In genomic region chr1:168342572-168343280, GRCh38 we compare ENCODE assay signal across 8 cellular contexts.
DNase-seq lines count a peak whose midpoint lies in the region; ATAC-seq and TF ChIP-seq lines count a peak whose summit lies in the region.

No MANE protein-coding gene starts in this region.

- H3K36me3 ChIP-seq in KMS-11 (ENCODE audit: insufficient read depth) (no peaks in the 10 kb centered on the region), Panc1 (ENCODE audit: control insufficient read depth, insufficient read depth, low read length) (no peaks in the 10 kb centered on the region)

- no TSS peak for BruUV-seq in Panc1 (replicated peaks; lab: Mats Ljungman, UMichigan)

- peak; percentile 91 for ATAC-seq in GM21717 (IDR thresholded peaks at IDR 0.05; ENCODE audit: unreplicated experiment)
- ATAC-seq in Panc1 = peak; percentile 97
- ATAC-seq in natural killer cell = peak; percentile 94 to 96 (median 95)
- ATAC-seq in stimulated activated naive B cell treated with anti-CD40 and anti-IgM and Interleukin-4, amounts not matched to agents 10 μg/mL and 1 μg/mL and 100 μg/mL, for 72 hours (replicated peaks) = peak; percentile 99 to 100

- H3K27ac Mint-ChIP-seq in natural killer cell = peak overlapping the region; percentile 67 to 85
- H3K27ac Mint-ChIP-seq in stimulated activated naive B cell treated with anti-CD40 and anti-IgM and Interleukin-4, amounts not matched to agents 10 μg/mL and 1 μg/mL and 100 μg/mL, for 72 hours = no peak overlapping the region

- intact Hi-C loops in Panc1 (cut with micrococcal nuclease; ENCODE audit: unreplicated experiment) (loop anchor here (5.0 kb wide), 3 partner anchors 95 to 1005 kb away; no protein-coding TSS in a partner anchor), natural killer cell (cut with micrococcal nuclease) (loop anchor here (1.0 to 10.0 kb wide), 6 partner anchors 21 to 1204 kb away; partner anchors contain the start of genes BLZF1, NME7 and XCL1)

- H3K27ac ChIP-seq in KMS-11 (no peak overlapping the region), Panc1 (ENCODE audit: low read length) (no peak overlapping the region)

- H2AFZ ChIP-seq in KMS-11 (ENCODE audit: low read depth) = peak overlapping the region; percentile 38; the same call in 1 of the 2 replicates

- CTCF ChIA-PET in Panc1 (lab: Charles Lee) = interaction anchor here (0.5 to 1.4 kb wide), 17 partner anchors 21 to 1006 kb away, joined by 3 to 9 read pairs (median 3); no protein-coding TSS in a partner anchor

- H3K27me3 ChIP-seq in KMS-11 (ENCODE audit: insufficient read depth, low read depth) (no peaks in the 10 kb centered on the region), Panc1 (ENCODE audit: control insufficient read depth, insufficient read depth, low read length) (peaks cover 3% of the 10 kb centered on the region; the same call in 1 of the 2 replicates)

- TF ChIP-seq CTCF in KMS-11 (conservative IDR thresholded peaks at IDR 0.05; ENCODE audit: low read depth, low read length) (peak; percentile 75), Panc1 (IDR thresholded peaks at IDR 0.05) (peak; percentile 81), natural killer cell (IDR thresholded peaks at IDR 0.05) (peak; percentile 87)

- H3K4me1 ChIP-seq in KMS-11 (ENCODE audit: low read depth, poor library complexity, severe bottlenecking) = peaks cover 47% of the 10 kb centered on the region
- H3K4me1 ChIP-seq in Panc1 (ENCODE audit: control insufficient read depth, insufficient read depth, low read length) = peaks cover 2% of the 10 kb centered on the region; the same call in 1 of the 2 replicates

- H3K79me2 ChIP-seq in KMS-11 (ENCODE audit: insufficient read depth, low read depth) = no peaks in the 10 kb centered on the region

- H3K4me3 ChIP-seq in KMS-11 (IDR thresholded peaks at IDR 0.05; ENCODE audit: insufficient read depth, low read depth, low read length) = no peak overlapping the region
- H3K4me3 ChIP-seq in Panc1 (ENCODE audit: low read depth in 2 of 2, low read length in 2 of 2) = peak overlapping the region in 1 of 2 experiments; percentile 35; a peak in 2 of 4 replicates

- H3K4me3 Mint-ChIP-seq in natural killer cell = peak overlapping the region; percentile 53
- H3K4me3 Mint-ChIP-seq in stimulated activated naive B cell treated with anti-CD40 and anti-IgM and Interleukin-4, amounts not matched to agents 10 μg/mL and 1 μg/mL and 100 μg/mL, for 72 hours = peak overlapping the region; percentile 29 to 56

- POLR2A ChIA-PET in Panc1 (lab: Charles Lee) = interaction anchor here (0.6 kb wide), 1 partner anchor 103 kb away, joined by 3 read pairs; no protein-coding TSS in a partner anchor

- H3K4me1 Mint-ChIP-seq in natural killer cell = peaks cover 54 to 64% of the 10 kb centered on the region in 2 donors
- peaks cover 6 to 9% of the 10 kb centered on the region in 2 donors for H3K4me1 Mint-ChIP-seq in stimulated activated naive B cell treated with anti-CD40 and anti-IgM and Interleukin-4, amounts not matched to agents 10 μg/mL and 1 μg/mL and 100 μg/mL, for 72 hours

- H3K9ac ChIP-seq in KMS-11 = no peak overlapping the region

- in situ Hi-C loops in Panc1 (cut with HindIII; ENCODE audit: low pct_unique_long_range_greater_than_20kb, low sequenced_read_pairs) = no loop called here

- H3K27me3 Mint-ChIP-seq in natural killer cell (ENCODE audit: low read depth in 2 of 2) = no peaks in the 10 kb centered on the region
- H3K27me3 Mint-ChIP-seq in stimulated activated naive B cell treated with anti-CD40 and anti-IgM and Interleukin-4, amounts not matched to agents 10 μg/mL and 1 μg/mL and 100 μg/mL, for 72 hours = no peaks in the 10 kb centered on the region

- peak overlapping the region; percentile 61 for H3K4me2 ChIP-seq in KMS-11

- H3K9me3 Mint-ChIP-seq in natural killer cell = peaks cover 0 to 5% of the 10 kb centered on the region in 2 donors
- H3K9me3 Mint-ChIP-seq in stimulated activated naive B cell treated with anti-CD40 and anti-IgM and Interleukin-4, amounts not matched to agents 10 μg/mL and 1 μg/mL and 100 μg/mL, for 72 hours = no peaks in the 10 kb centered on the region

- DNase-seq in DMS 273 treated with DMSO at 0.1 percent for 48 hours (lab: John Stamatoyannopoulos, UW) (peak; percentile 41), Panc1 (ENCODE audit: low read depth, low spot score) (peak; percentile 73), fibroblast of gingiva (ENCODE audit: low read depth) (peak; percentile 85), natural killer cell (peak; percentile 82)
- peak; percentile 87 to 90 for DNase-seq in activated T-cell treated with anti-CD3 and anti-CD28 coated beads, Interleukin-2, amount 50 U/mL, for 48 hours
- DNase-seq in stimulated activated naive B cell treated with anti-CD40 and anti-IgM and Interleukin-4, amounts not matched to agents 10 μg/mL and 1 μg/mL and 100 μg/mL, for 72 hours = peak; percentile 77

- no peaks in the 10 kb centered on the region for H4K20me1 ChIP-seq in KMS-11 (ENCODE audit: insufficient read depth)

- no peaks in the 10 kb centered on the region for H3K36me3 Mint-ChIP-seq in natural killer cell
- H3K36me3 Mint-ChIP-seq in stimulated activated naive B cell treated with anti-CD40 and anti-IgM and Interleukin-4, amounts not matched to agents 10 μg/mL and 1 μg/mL and 100 μg/mL, for 72 hours = no peaks in the 10 kb centered on the region

- no peaks in the 10 kb centered on the region for H3K9me3 ChIP-seq in Panc1 (ENCODE audit: control insufficient read depth, insufficient read depth, low read depth, low read length)
